14 cellular contexts compared by ENCODE assay signal in genomic region chr14:81523616-81524015, GRCh38. TPM values are rescaled to one million over a fixed set of nuclear protein-coding genes. Genes with fewer than 3 reads are reported as not detected.
DNase-seq lines count a peak whose midpoint lies in the region; ATAC-seq, FAIRE-seq and TF ChIP-seq lines count a peak whose summit lies in the region.
"Had no signal": no experiment of that assay in that cellular context is flagged by ENCODE, and none has a peak within 500 bp of the region (broad histone marks: within the 10 kb centered on the region; RNA-seq: fewer than 3 reads in every experiment).

No MANE protein-coding gene starts in this region.

- RAD21 ChIA-PET in GM12878 (lab: Charles Lee; ENCODE audit: unreplicated experiment) = interaction anchor here (2.4 kb wide), 1 partner anchor 10 kb away, joined by 6 read pairs; the partner anchor contains the start of gene SEL1L

- intact Hi-C loops in GM12878 (cut with micrococcal nuclease; ENCODE audit: unreplicated experiment) = no loop called here
- intact Hi-C loops in left lung (cut with DNase I) = no loop called here

- TF ChIP-seq RAD21 in GM12878 (IDR thresholded peaks at IDR 0.05; ENCODE audit: insufficient read depth, low read depth, low read length) = no peak

- BruUV-seq in GM12878 (replicated peaks; lab: Mats Ljungman, UMichigan) = no TSS peak

- TF ChIP-seq CTCF in GM12878 (IDR thresholded peaks at IDR 0.05 in 2 of 3, conservative IDR thresholded peaks at IDR 0.05 in 1 of 3; ENCODE audit: control insufficient read depth in 2 of 3, extremely low read depth in 1 of 3, insufficient read depth in 1 of 3, low read depth in 3 of 3, low read length in 3 of 3) (no peak), GM10248 (IDR thresholded peaks at IDR 0.05; ENCODE audit: control extremely low read depth, extremely low read depth, low read depth, missing control alignments) (no peak), left lung (IDR thresholded peaks at IDR 0.05) (no peak)

- H3K9me3 ChIP-seq in GM12878 (replicated peaks; ENCODE audit: control insufficient read depth, insufficient read depth, low read length) = no peaks in the 10 kb centered on the region
- no peaks in the 10 kb centered on the region for H3K9me3 ChIP-seq in left lung
- H3K9me3 ChIP-seq: BLaER1 treated with 17β-estradiol and CSF1 and Interleukin-3, amounts not matched to agents 10 nM and 100 nM; right atrium auricular region had no signal

- 94% methylated on average over 2 of the region's 2 CpGs for WGBS in GM12878 (ENCODE audit: insufficient coverage, insufficient replicate concordance, low lambda C conversion rate, missing lambda C conversion rate)

- no peak overlapping the region for H2AFZ ChIP-seq in GM12878 (ENCODE audit: control insufficient read depth, low read depth, low read length)

- DNase-seq in GM12878 (ENCODE audit: low read depth, low spot score) (no peak), NCI-H146 treated with DMSO at 0.1 percent for 48 hours (lab: John Stamatoyannopoulos, UW; ENCODE audit: unreplicated experiment) (no peak), GM10248 (ENCODE audit: extremely low spot score) (no peak), left lung (no peak)
- DNase-seq: activated CD4-positive, alpha-beta T cell treated with anti-CD3 and anti-CD28 coated beads, Interleukin-2, amount 50 U/mL, for 48 hours; central memory CD4-positive, alpha-beta T cell; HCEC 1CT; MM.1S had no signal

- H3K4me2 ChIP-seq in GM12878 (ENCODE audit: control insufficient read depth, insufficient read depth) = no peak overlapping the region
- H3K4me2 ChIP-seq: BLaER1 treated with 17β-estradiol and CSF1 and Interleukin-3, amounts not matched to agents 10 nM and 100 nM had no signal

- TF ChIP-seq EP300 in GM12878 (IDR thresholded peaks at IDR 0.05; ENCODE audit: borderline replicate concordance in 1 of 2, control insufficient read depth in 1 of 2, low read depth in 2 of 2, low read length in 2 of 2) = no peak

- H3K9ac ChIP-seq in GM12878 (ENCODE audit: control insufficient read depth, insufficient read depth, low read length) = no peak overlapping the region
- H3K9ac ChIP-seq: BLaER1 treated with 17β-estradiol and CSF1 and Interleukin-3, amounts not matched to agents 10 nM and 100 nM had no signal

- CTCF ChIA-PET in GM12878 (lab: Yijun Ruan, JAX) = interaction anchor here (1.6 kb wide), 1 partner anchor 10 kb away, joined by 7 read pairs; the partner anchor contains the start of gene SEL1L
- CTCF ChIA-PET in GM10248 (lab: Yijun Ruan, JAX) = interaction anchor here (1.3 to 1.9 kb wide), 5 partner anchors 10 to 53 kb away, joined by 3 to 5 read pairs (median 4); partner anchors contain the start of gene SEL1L

- no peak for FAIRE-seq in GM12878 (lab: Jason Lieb, UNC)

- no peaks in the 10 kb centered on the region for H4K20me1 ChIP-seq in GM12878 (ENCODE audit: control insufficient read depth, insufficient read depth)

- peaks cover 9% of the 10 kb centered on the region for H3K79me2 ChIP-seq in GM12878 (ENCODE audit: control insufficient read depth, insufficient read depth, low read length)

- H3K4me1 ChIP-seq in GM12878 (ENCODE audit: control insufficient read depth, insufficient read depth, low read length) = no peaks in the 10 kb centered on the region
- H3K4me1 ChIP-seq in left lung = peaks cover 3 to 44% of the 10 kb centered on the region in 2 donors

- TF ChIP-seq POLR2A in GM12878 (IDR thresholded peaks at IDR 0.05; ENCODE audit: low read depth, low read length) = no peak

- H3K27ac ChIP-seq in GM12878 (ENCODE audit: control insufficient read depth, insufficient read depth) = no peak overlapping the region
- H3K27ac ChIP-seq in left lung = no peak overlapping the region
- H3K27ac ChIP-seq: BLaER1 treated with 17β-estradiol and CSF1 and Interleukin-3, amounts not matched to agents 10 nM and 100 nM; right atrium auricular region had no signal

- no peak overlapping the region for H3K4me3 ChIP-seq in GM12878
- no peak overlapping the region for H3K4me3 ChIP-seq in left lung
- H3K4me3 ChIP-seq: BLaER1 treated with 17β-estradiol and CSF1 and Interleukin-3, amounts not matched to agents 10 nM and 100 nM; right atrium auricular region had no signal

- ATAC-seq in GM18867 (IDR thresholded peaks at IDR 0.05; ENCODE audit: unreplicated experiment) = peak; percentile 89
- peak; percentile 64 for ATAC-seq in GM21390 (IDR thresholded peaks at IDR 0.05; ENCODE audit: unreplicated experiment)
- ATAC-seq in HG03045 (IDR thresholded peaks at IDR 0.05; ENCODE audit: unreplicated experiment) = peak; percentile 63
- ATAC-seq in GM12878 = peak; percentile 85
- no peak for ATAC-seq in left lung
- ATAC-seq: Panc1 had no signal

- no peaks in the 10 kb centered on the region for H3K27me3 ChIP-seq in GM12878 (replicated peaks in 1 of 2; ENCODE audit: control insufficient read depth in 2 of 2, insufficient read depth in 2 of 2, low read length in 1 of 2)
- H3K27me3 ChIP-seq in left lung = no peaks in the 10 kb centered on the region
- H3K27me3 ChIP-seq: BLaER1 treated with 17β-estradiol and CSF1 and Interleukin-3, amounts not matched to agents 10 nM and 100 nM; right atrium auricular region had no signal

- SMC1A ChIA-PET in GM12878 (lab: Charles Lee; ENCODE audit: uncharacterized antibody, unreplicated experiment) = interaction anchor here (1.0 to 1.3 kb wide), 4 partner anchors 10 to 254 kb away, joined by 3 read pairs; no protein-coding TSS in a partner anchor

- in situ Hi-C loops in GM12878 (cut with MboI) = no loop called here

- POLR2A ChIA-PET in GM12878 (lab: Charles Lee) (interaction anchor here (1.2 to 2.3 kb wide), 3 partner anchors 8 to 39 kb away, joined by 3 to 9 read pairs (median 7); partner anchors contain the start of gene SEL1L), GM10248 (lab: Yijun Ruan, JAX) (interaction anchor here (1.5 kb wide), 1 partner anchor 10 kb away, joined by 3 read pairs; the partner anchor contains the start of gene SEL1L)

- H3K36me3 ChIP-seq in GM12878 (ENCODE audit: control insufficient read depth in 2 of 2, insufficient read depth in 2 of 2, low read length in 1 of 2) = peaks cover 0 to 31% of the 10 kb centered on the region in 2 experiments
- H3K36me3 ChIP-seq in left lung = peaks cover 0 to 56% of the 10 kb centered on the region in 2 donors

TF ChIP-seq in GM12878, 131 proteins besides CTCF, POLR2A, EP300 and RAD21:
- TF ChIP-seq BACH1 (IDR thresholded peaks at IDR 0.05; ENCODE audit: borderline replicate concordance) = no peak
- no peak for TF ChIP-seq IKZF2 (IDR thresholded peaks at IDR 0.05)
- TF ChIP-seq MXI1 (IDR thresholded peaks at IDR 0.05; ENCODE audit: low read depth, low read length) = no peak
- peak; percentile 31 for TF ChIP-seq JUNB (IDR thresholded peaks at IDR 0.05)

RNA-seq across cellular contexts. Expression of gene SEL1L, which starts 10.0 kb away (rescaled TPM):
- total RNA-seq in GM12878 (2013; cell fraction: nucleolus; rRNA removed) = 119 and 122 TPM in 2 replicates
- total RNA-seq in GM12878 (2014; rRNA removed) = 32.0 and 37.2 TPM in 2 replicates
- 31.4 and 34.6 TPM in 2 replicates for total RNA-seq in GM12878 (2014; rRNA removed; fragmentation: Illumina TruSeq; extraction: Trizol)
- total RNA-seq in GM12878 (2021) = 54.0 and 57.2 TPM in 2 replicates
- 18.0 TPM for polyA plus RNA-seq in GM12878 (2011; ENCODE audit: low read depth)
- polyA plus RNA-seq in GM12878 (2011; rRNA removed) = 19.9 and 24.0 TPM in 2 replicates
- 9.3 and 12.8 TPM in 2 replicates for polyA plus RNA-seq in GM12878 (2011; cell fraction: cytosol; rRNA removed)
- polyA plus RNA-seq in GM12878 (2011; cell fraction: nucleus; rRNA removed) = 21.3 and 23.6 TPM in 2 replicates
- polyA plus RNA-seq in GM12878 (2012) = 24.5 and 26.7 TPM in 2 replicates
- polyA plus RNA-seq in GM12878 (2014; fragmentation: Illumina TruSeq; extraction: Trizol) = 32.4 and 42.3 TPM in 2 replicates
- polyA plus RNA-seq in GM12878 (2014; fragmentation: Nextera tagmentation; extraction: Ambion mirVana) = 10 to 100 TPM; 13.4 to 20.1 TPM
- 18.2 and 19.1 TPM in 2 replicates for polyA plus RNA-seq in GM12878 (2014; rRNA removed)
- 10 to 100 TPM; 47.1 to 52.5 TPM for polyA plus RNA-seq in GM12878 (2016; fragmentation: Nextera tagmentation; extraction: Ambion mirVana)
- 35.2 and 45.6 TPM in 2 replicates for polyA minus RNA-seq in GM12878 (2011; rRNA and poly(A)+ RNA removed)
- polyA minus RNA-seq in GM12878 (2011; cell fraction: cytosol; rRNA and poly(A)+ RNA removed) = 12.4 and 18.7 TPM in 2 replicates
- polyA minus RNA-seq in GM12878 (2011; cell fraction: nucleus; rRNA and poly(A)+ RNA removed) = 32.3 and 33.7 TPM in 2 replicates
- 100 to 1,000 TPM in 1 of 2 donors, 10 to 100 TPM in 1; 99.7 to 112 TPM for total RNA-seq in left lung
